In genomic region chr12:107593713-107594381, GRCh38 we compare ENCODE assay signal across 18 cellular contexts.
A peak's percentile ranks its signal among the peaks of the same experiment; 100 is the strongest.
DNase-seq lines count a peak whose midpoint lies in the region; ATAC-seq and TF ChIP-seq lines count a peak whose summit lies in the region.
"Had no signal": no experiment of that assay in that cellular context is flagged by ENCODE, and none has a peak within 500 bp of the region (broad histone marks: within the 10 kb centered on the region; RNA-seq: fewer than 3 reads in every experiment).

No MANE protein-coding gene starts in this region.

- no TSS peak for BruUV-seq in OCI-LY7 (replicated peaks; lab: Mats Ljungman, UMichigan)

- H3K4me3 ChIP-seq in HEK293 (ENCODE audit: low read depth, low read length) (no peak overlapping the region), OCI-LY7 (ENCODE audit: low read depth, low read length, poor library complexity, severe bottlenecking) (no peak overlapping the region), lower lobe of right lung (no peak overlapping the region)
- H3K4me3 ChIP-seq: Peyer's patch had no signal

- no peak overlapping the region for H3K4me2 ChIP-seq in OCI-LY7 (ENCODE audit: low read length)

- POLR2A ChIA-PET in HEK293 (lab: Yijun Ruan, JAX) = no interaction called here
- POLR2A ChIA-PET in OCI-LY7 (lab: Charles Lee) = no interaction called here

- H3K27me3 ChIP-seq in lower lobe of right lung (ENCODE audit: low read depth) = no peaks in the 10 kb centered on the region
- H3K27me3 ChIP-seq: Peyer's patch had no signal

- intact Hi-C loops in OCI-LY7 (cut with micrococcal nuclease; ENCODE audit: unreplicated experiment) = no loop called here
- intact Hi-C loops in lower lobe of right lung (cut with DNase I) = no loop called here

- ATAC-seq in lower lobe of right lung = no peak
- ATAC-seq: activated CD4-positive, CD25-positive, alpha-beta regulatory T cell treated with anti-CD3 and anti-CD28 coated beads, Interleukin-2, amount 50 U/mL, for 24 hours; esophagus mucosa; stimulated activated naive CD8-positive, alpha-beta T cell treated with anti-CD3 and anti-CD28 coated beads, Interleukin-15, amount 100 ng/mL, for 72 hours; T-cell had no signal

- H3K27ac ChIP-seq in HEK293 (ENCODE audit: extremely low read depth, low read depth, low read length) = no peak overlapping the region
- no peak overlapping the region for H3K27ac ChIP-seq in OCI-LY7 (ENCODE audit: low read depth, low read length, poor library complexity, severe bottlenecking)
- H3K27ac ChIP-seq in lower lobe of right lung = no peak overlapping the region
- H3K27ac ChIP-seq: Peyer's patch had no signal

- H3K36me3 ChIP-seq in HEK293 (ENCODE audit: control insufficient read depth in 2 of 2, insufficient read depth in 1 of 2, low read length in 2 of 2) (no peaks in the 10 kb centered on the region), OCI-LY7 (ENCODE audit: insufficient read depth, low read length) (no peaks in the 10 kb centered on the region), lower lobe of right lung (no peaks in the 10 kb centered on the region)
- H3K36me3 ChIP-seq: Peyer's patch had no signal

- DNase-seq in SIG-M5 treated with dmso at 0.1 percent for 504 hours (lab: John Stamatoyannopoulos, UW; ENCODE audit: unreplicated experiment) = peak; percentile 5
- DNase-seq in SIG-M5 (lab: John Stamatoyannopoulos, UW) = no peak
- DNase-seq in OCI-LY7 (ENCODE audit: low spot score) = peak; percentile 68
- DNase-seq in iPS-NIHi7 (ENCODE audit: extremely low spot score) = peak; percentile 29
- no peak for DNase-seq in lower lobe of right lung
- no peak for DNase-seq in GM10266 (ENCODE audit: extremely low spot score)
- DNase-seq in NCI-H146 treated with DMSO at 0.1 percent for 48 hours (lab: John Stamatoyannopoulos, UW; ENCODE audit: unreplicated experiment) = no peak
- DNase-seq: activated naive CD4-positive, alpha-beta T cell treated with anti-CD3 and anti-CD28 coated beads for 36 hours; cortex of kidney; H9; NCI-H187 treated with DMSO at 0.1 percent for 48 hours; NCI-H526 treated with DMSO at 0.1 percent for 48 hours; Peyer's patch; stimulated activated naive CD8-positive, alpha-beta T cell treated with anti-CD3 and anti-CD28 coated beads, Interleukin-15, amount 100 ng/mL, for 72 hours; T-cell had no signal

- no peaks in the 10 kb centered on the region for H3K9me2 ChIP-seq in OCI-LY7 (ENCODE audit: insufficient read depth, low read length)

- CTCF ChIA-PET in HEK293 (lab: Yijun Ruan, JAX) = interaction anchor here (1.3 to 1.4 kb wide), 2 partner anchors 14 to 462 kb away, joined by 4 to 5 read pairs; no protein-coding TSS in a partner anchor
- CTCF ChIA-PET in OCI-LY7 (lab: Charles Lee; ENCODE audit: unreplicated experiment) = no interaction called here

- H4K20me1 ChIP-seq in OCI-LY7 (ENCODE audit: insufficient read depth, low read length) = no peaks in the 10 kb centered on the region

- no peaks in the 10 kb centered on the region for H3K79me2 ChIP-seq in OCI-LY7 (ENCODE audit: insufficient read depth, low read depth, low read length)

- TF ChIP-seq CTCF in HEK293 (tag by site-specific recombination; IDR thresholded peaks at IDR 0.05) (no peak), OCI-LY7 (conservative IDR thresholded peaks at IDR 0.05; ENCODE audit: low read length) (no peak), lower lobe of right lung (IDR thresholded peaks at IDR 0.05) (no peak), GM10266 (IDR thresholded peaks at IDR 0.05; ENCODE audit: control insufficient read depth, insufficient read depth, low read depth, missing control alignments) (no peak)

- H3K9me3 ChIP-seq in HEK293 (ENCODE audit: control insufficient read depth, insufficient read depth, low read depth, low read length) = no peaks in the 10 kb centered on the region
- peaks cover 28% of the 10 kb centered on the region for H3K9me3 ChIP-seq in OCI-LY7 (ENCODE audit: low read length)
- H3K9me3 ChIP-seq in lower lobe of right lung = peaks cover 6% of the 10 kb centered on the region

- H2AFZ ChIP-seq in OCI-LY7 (ENCODE audit: low read length) = peak overlapping the region; percentile 55; the same call in 1 of the 2 replicates

- H3K4me1 ChIP-seq in HEK293 (ENCODE audit: control insufficient read depth, insufficient read depth, low read length) = no peaks in the 10 kb centered on the region
- H3K4me1 ChIP-seq in OCI-LY7 (ENCODE audit: insufficient read depth, low read length, poor library complexity, severe bottlenecking) = no peaks in the 10 kb centered on the region
- H3K4me1 ChIP-seq in lower lobe of right lung = no peaks in the 10 kb centered on the region
- H3K4me1 ChIP-seq: Peyer's patch had no signal

TF ChIP-seq in HEK293, 187 proteins besides CTCF, POLR2A, EP300 and RAD21:
- no peak for TF ChIP-seq ATF2 (tag by site-specific recombination; IDR thresholded peaks at IDR 0.05; ENCODE audit: low read depth)
- TF ChIP-seq ZNF704 (tag by site-specific recombination; IDR thresholded peaks at IDR 0.05) = no peak
- peak; percentile 30 for TF ChIP-seq SETDB1 (IDR thresholded peaks at IDR 0.05; ENCODE audit: insufficient read length, low read length)
- TF ChIP-seq ZNF514 (tag by site-specific recombination; IDR thresholded peaks at IDR 0.05) = no peak
- no peak for TF ChIP-seq INSM2 (tag by site-specific recombination; IDR thresholded peaks at IDR 0.05)
TF ChIP-seq in HEK293: peak in this region for 1.

Comparison
In these comparisons a context has a peak if more than half of its experiments do, and no peak if none do; other contexts are left out.
1. DNase-seq: peak in SIG-M5 treated with dmso at 0.1 percent for 504 hours (single experiment), OCI-LY7 (single experiment) and iPS-NIHi7 (single experiment); none in SIG-M5 (single experiment), lower lobe of right lung (single experiment), GM10266 (single experiment) and NCI-H146 treated with DMSO at 0.1 percent for 48 hours (single experiment).